ENCODE assay signal across 7 cellular contexts in the genomic region with DNA sequence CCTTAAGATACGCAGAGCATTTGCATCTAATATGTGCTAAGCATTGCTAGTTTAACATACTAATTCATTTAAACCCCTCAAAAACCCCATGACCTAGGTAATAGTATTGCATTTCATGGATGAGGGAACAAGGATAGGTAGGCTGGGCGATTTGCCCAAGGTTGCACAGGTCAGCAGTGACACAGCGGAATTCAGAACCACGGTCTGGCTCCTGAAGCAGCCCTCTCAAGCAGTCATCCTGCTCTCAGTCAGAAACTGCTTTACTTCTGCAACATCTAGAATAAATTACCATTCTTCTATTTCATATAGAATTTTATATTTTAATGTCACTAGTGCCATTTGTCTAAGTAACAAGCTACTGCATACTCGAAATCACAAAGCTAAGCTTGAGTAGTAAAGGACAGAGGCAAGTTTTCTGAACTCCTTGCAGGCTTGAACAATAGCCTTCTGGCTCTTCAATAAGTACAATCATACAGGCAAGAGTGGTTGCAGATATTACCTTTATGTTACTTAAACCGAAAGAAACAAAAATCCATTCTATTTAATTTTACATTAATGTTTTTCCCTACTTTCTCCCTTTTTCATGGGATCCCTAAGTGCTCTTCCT. TPM values are rescaled to one million over a fixed set of nuclear protein-coding genes. Genes with fewer than 3 reads are reported as not detected.
DNase-seq lines count a peak whose midpoint lies in the region; ATAC-seq and TF ChIP-seq lines count a peak whose summit lies in the region.

No MANE protein-coding gene starts in this region.

- BruUV-seq in OCI-LY7 (replicated peaks; lab: Mats Ljungman, UMichigan), result no TSS peak

- H3K9me3 ChIP-seq in HEK293 (ENCODE audit: control insufficient read depth, insufficient read depth, low read depth, low read length), result no peaks in the 10 kb centered on the region
- no peaks in the 10 kb centered on the region for H3K9me3 ChIP-seq in OCI-LY7 (ENCODE audit: low read length)
- H3K9me3 ChIP-seq in left ventricle myocardium inferior (replicated peaks), result no peaks in the 10 kb centered on the region
- no peaks in the 10 kb centered on the region for H3K9me3 ChIP-seq in transverse colon

- peak; percentile 36 for ATAC-seq in GM18861 (IDR thresholded peaks at IDR 0.05; ENCODE audit: unreplicated experiment)

- H2AK5ac ChIP-seq in mesendoderm (ENCODE audit: low read length), result no peak overlapping the region

- intact Hi-C loops in OCI-LY7 (cut with micrococcal nuclease; ENCODE audit: unreplicated experiment) (loop anchor here (5.0 kb wide), 1 partner anchor 237 kb away; no protein-coding TSS in a partner anchor), left ventricle myocardium inferior (cut with micrococcal nuclease) (loop anchor here (5.0 kb wide), 1 partner anchor 123 kb away; no protein-coding TSS in a partner anchor), transverse colon (cut with DNase I; ENCODE audit: low total_unique reads) (no loop called here)

- H2BK120ac ChIP-seq in mesendoderm (ENCODE audit: low read depth, low read length), result no peak overlapping the region

- no peaks in the 10 kb centered on the region for H3K79me2 ChIP-seq in OCI-LY7 (ENCODE audit: insufficient read depth, low read depth, low read length)
- no peaks in the 10 kb centered on the region for H3K79me2 ChIP-seq in mesendoderm (ENCODE audit: control insufficient read depth, insufficient read depth, low read length)

- H4K8ac ChIP-seq in mesendoderm (ENCODE audit: low read depth, low read length), result no peak overlapping the region

- no peak overlapping the region for H2BK15ac ChIP-seq in mesendoderm (replicated peaks; ENCODE audit: low read depth)

- H3K36me3 ChIP-seq in HEK293 (ENCODE audit: control insufficient read depth in 2 of 2, insufficient read depth in 1 of 2, low read length in 2 of 2), result no peaks in the 10 kb centered on the region
- no peaks in the 10 kb centered on the region for H3K36me3 ChIP-seq in OCI-LY7 (ENCODE audit: insufficient read depth, low read length)
- no peaks in the 10 kb centered on the region for H3K36me3 ChIP-seq in mesendoderm (ENCODE audit: control insufficient read depth, insufficient read depth, low read length)
- no peaks in the 10 kb centered on the region for H3K36me3 ChIP-seq in left ventricle myocardium inferior
- H3K36me3 ChIP-seq in transverse colon, result no peaks in the 10 kb centered on the region

- no peaks in the 10 kb centered on the region for H3K27me3 ChIP-seq in mesendoderm (ENCODE audit: insufficient read depth, low read length, poor library complexity)
- peaks cover 31% of the 10 kb centered on the region for H3K27me3 ChIP-seq in left ventricle myocardium inferior (ENCODE audit: low read depth)
- peaks cover 45% of the 10 kb centered on the region for H3K27me3 ChIP-seq in transverse colon

- CTCF ChIA-PET in HEK293 (lab: Yijun Ruan, JAX) (interaction anchor here (0.9 to 3.2 kb wide), 8 partner anchors 20 to 431 kb away, joined by 3 to 32 read pairs (median 6); no protein-coding TSS in a partner anchor), OCI-LY7 (lab: Charles Lee; ENCODE audit: unreplicated experiment) (no interaction called here)

- H3K23ac ChIP-seq in mesendoderm (ENCODE audit: low read length), result no peak overlapping the region

- in situ Hi-C loops in transverse colon (cut with MboI; ENCODE audit: low pct_ligation_motif_present in 1 of 4, low pct_unique_long_range_greater_than_20kb in 1 of 4, low sequenced_read_pairs in 3 of 4), result loop anchor here (5.0 to 25.0 kb wide), 5 partner anchors 118 to 313 kb away; partner anchors contain the start of gene DMP1 (in 1 of the 4)

- H3K27ac ChIP-seq in HEK293 (ENCODE audit: extremely low read depth, low read depth, low read length) (no peak overlapping the region), OCI-LY7 (ENCODE audit: low read depth, low read length, poor library complexity, severe bottlenecking) (no peak overlapping the region), mesendoderm (ENCODE audit: low read depth, low read length) (no peak overlapping the region), left ventricle myocardium inferior (replicated peaks) (no peak overlapping the region), transverse colon (no peak overlapping the region)

- no peaks in the 10 kb centered on the region for H3K4me1 ChIP-seq in HEK293 (ENCODE audit: control insufficient read depth, insufficient read depth, low read length)
- H3K4me1 ChIP-seq in OCI-LY7 (ENCODE audit: insufficient read depth, low read length, poor library complexity, severe bottlenecking), result peaks cover 9% of the 10 kb centered on the region
- no peaks in the 10 kb centered on the region for H3K4me1 ChIP-seq in mesendoderm (ENCODE audit: control insufficient read depth, low read depth, low read length)
- no peaks in the 10 kb centered on the region for H3K4me1 ChIP-seq in left ventricle myocardium inferior
- peaks cover 0 to 6% (median 0%) of the 10 kb centered on the region in 4 donors for H3K4me1 ChIP-seq in transverse colon

- H3K4ac ChIP-seq in mesendoderm (ENCODE audit: low read depth, low read length), result no peak overlapping the region

- H3K4me2 ChIP-seq in OCI-LY7 (ENCODE audit: low read length) (peak overlapping the region; percentile 47), mesendoderm (ENCODE audit: low read length) (no peak overlapping the region)

- no peak overlapping the region for H3K56ac ChIP-seq in mesendoderm (ENCODE audit: low read length)

- no peak overlapping the region for H3K9ac ChIP-seq in mesendoderm (ENCODE audit: low read length)

- WGBS in mesendoderm (ENCODE audit: extremely low coverage, insufficient coverage, low lambda C conversion rate), result no CpG with 5 or more reads among the region's 6 CpGs
- WGBS in transverse colon (ENCODE audit: low coverage in 1 of 2), 2 donors, result 59 to 62% methylated on average over 6 of the region's 6 CpGs

- POLR2A ChIA-PET in HEK293 (lab: Yijun Ruan, JAX), result no interaction called here
- POLR2A ChIA-PET in OCI-LY7 (lab: Charles Lee), result no interaction called here

- H3K18ac ChIP-seq in mesendoderm (ENCODE audit: low read length), result no peak overlapping the region

- TF ChIP-seq EP300 in transverse colon (IDR thresholded peaks at IDR 0.05; ENCODE audit: low read depth), result no peak

- no peak for TF ChIP-seq POLR2A in transverse colon (IDR thresholded peaks at IDR 0.05)

- no peaks in the 10 kb centered on the region for H3K9me2 ChIP-seq in OCI-LY7 (ENCODE audit: insufficient read depth, low read length)

- peak overlapping the region; percentile 18 for H2AFZ ChIP-seq in OCI-LY7 (ENCODE audit: low read length)

- H3K79me1 ChIP-seq in mesendoderm (ENCODE audit: low read length), result no peaks in the 10 kb centered on the region

- no peak overlapping the region for H3K4me3 ChIP-seq in HEK293 (ENCODE audit: low read depth, low read length)
- no peak overlapping the region for H3K4me3 ChIP-seq in OCI-LY7 (ENCODE audit: low read depth, low read length, poor library complexity, severe bottlenecking)
- no peak overlapping the region for H3K4me3 ChIP-seq in mesendoderm (ENCODE audit: low read length)
- no peak overlapping the region for H3K4me3 ChIP-seq in left ventricle myocardium inferior
- no peak overlapping the region for H3K4me3 ChIP-seq in transverse colon

- no peak overlapping the region for H2BK5ac ChIP-seq in mesendoderm (ENCODE audit: low read length)

- H4K5ac ChIP-seq in mesendoderm (ENCODE audit: low read length), result no peak overlapping the region

- TF ChIP-seq CTCF in HEK293 (tag by site-specific recombination; IDR thresholded peaks at IDR 0.05) (no peak), OCI-LY7 (conservative IDR thresholded peaks at IDR 0.05; ENCODE audit: low read length) (no peak), left ventricle myocardium inferior (IDR thresholded peaks at IDR 0.05; ENCODE audit: borderline replicate concordance) (no peak), transverse colon (IDR thresholded peaks at IDR 0.05) (no peak)

- DNase-seq in OCI-LY7 (ENCODE audit: low spot score) (no peak), mesendoderm (peak; percentile 72), left ventricle myocardium inferior (no peak), transverse colon (no peak), GF-D8 (lab: John Stamatoyannopoulos, UW) (no peak)

- H4K20me1 ChIP-seq in OCI-LY7 (ENCODE audit: insufficient read depth, low read length), result no peaks in the 10 kb centered on the region

TF ChIP-seq in HEK293, 187 proteins besides CTCF, POLR2A, EP300 and RAD21:
- TF ChIP-seq ZNF23 (tag by site-specific recombination; IDR thresholded peaks at IDR 0.05; ENCODE audit: borderline replicate concordance) (no peak), KLF7 (tag by site-specific recombination; IDR thresholded peaks at IDR 0.05; ENCODE audit: borderline replicate concordance) (no peak), ZNF600 (tag by site-specific recombination; IDR thresholded peaks at IDR 0.05) (no peak), ZNF664 (tag by site-specific recombination; IDR thresholded peaks at IDR 0.05) (peak; percentile 30; the same call in 1 of the 2 replicates)

RNA-seq across cellular contexts. Expression of gene SPP1, which starts 0.6 kb away (rescaled TPM):
- total RNA-seq in OCI-LY7 (2014; rRNA removed; shearing (Covaris generic)), result 1.4 TPM in 1 of 2 replicates, not detected in the other
- total RNA-seq in OCI-LY7 (2022), result not detected in 2 replicates
- 15.4 TPM for polyA plus RNA-seq in mesendoderm (2013, experiment 1 of 2)
- polyA plus RNA-seq in mesendoderm (2013, experiment 2 of 2), result 18.2 TPM
- total RNA-seq in left ventricle myocardium inferior, result 3.7 TPM
- total RNA-seq in transverse colon, result 10 to 100 TPM in 3 of 4 donors, 1 to 10 TPM in 1; 5.6 to 23.5 (median 13.7) TPM

RNA-seq across cellular contexts. Expression of gene PKD2, which starts 32.5 kb away (rescaled TPM):
- 4.5 and 8.5 TPM in 2 replicates for total RNA-seq in OCI-LY7 (2014; rRNA removed; shearing (Covaris generic))
- total RNA-seq in OCI-LY7 (2022) (3.1 and 3.8 TPM in 2 replicates), left ventricle myocardium inferior (11.7 TPM), transverse colon (10 to 100 TPM; 15.7 to 48.0 (median 21.5) TPM)
- polyA plus RNA-seq in mesendoderm (2013, experiment 1 of 2), result 16.6 TPM
- polyA plus RNA-seq in mesendoderm (2013, experiment 2 of 2), result 17.4 TPM
